Comparison of ENCODE assay signal across 12 cellular contexts in the genomic region with DNA sequence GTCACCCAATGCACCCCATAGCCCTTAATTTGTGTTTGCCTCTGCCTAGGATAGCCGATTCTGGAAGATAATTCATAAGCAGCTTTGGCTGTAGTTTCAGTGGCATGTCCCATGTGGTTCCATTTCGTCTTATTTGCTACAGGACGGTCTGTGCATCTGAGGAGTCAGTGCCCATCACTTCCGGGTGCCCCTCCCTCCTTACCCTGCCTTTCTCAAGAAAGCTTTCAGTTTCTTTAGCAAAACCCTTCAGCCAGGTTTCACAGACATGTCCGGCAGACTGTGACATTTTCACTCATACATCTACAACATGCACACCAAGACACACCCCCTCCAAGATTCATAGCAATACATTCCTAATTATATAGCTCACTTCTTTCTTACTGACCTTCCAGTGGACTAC. TPM values are rescaled to one million over a fixed set of nuclear protein-coding genes. Genes with fewer than 3 reads are reported as not detected.
A peak's percentile ranks its signal among the peaks of the same experiment; 100 is the strongest.
DNase-seq lines count a peak whose midpoint lies in the region; ATAC-seq, FAIRE-seq and TF ChIP-seq lines count a peak whose summit lies in the region.
"Had no signal": no experiment of that assay in that cellular context is flagged by ENCODE, and none has a peak within 500 bp of the region (broad histone marks: within the 10 kb centered on the region; RNA-seq: fewer than 3 reads in every experiment).

No MANE protein-coding gene starts in this region.

- peaks cover 0 to 23% of the 10 kb centered on the region in 2 donors for H3K27me3 ChIP-seq in tibial artery

- H3K9me3 Mint-ChIP-seq in activated CD4-positive, alpha-beta memory T cell treated with anti-CD3 and anti-CD28 coated beads for 36 hours: no peaks in the 10 kb centered on the region
- H3K9me3 Mint-ChIP-seq in nephron progenitor cell: peaks cover 4% of the 10 kb centered on the region
- H3K9me3 Mint-ChIP-seq: WTC11 had no signal

- H3K4me1 Mint-ChIP-seq in activated CD4-positive, alpha-beta memory T cell treated with anti-CD3 and anti-CD28 coated beads for 36 hours (ENCODE audit: low read depth): peaks cover 10% of the 10 kb centered on the region
- peaks cover 85% of the 10 kb centered on the region for H3K4me1 Mint-ChIP-seq in nephron progenitor cell

- intact Hi-C loops in activated CD4-positive, alpha-beta memory T cell treated with anti-CD3 and anti-CD28 coated beads for 36 hours (cut with micrococcal nuclease): no loop called here
- intact Hi-C loops in tibial artery (cut with DNase I; ENCODE audit: low total_unique reads): no loop called here

- TF ChIP-seq POLR2A in GM12891 (IDR thresholded peaks at IDR 0.05; ENCODE audit: low read depth, low read length): no peak

- no peak overlapping the region for H3K27ac ChIP-seq in tibial artery

- no peaks in the 10 kb centered on the region for H3K9me3 ChIP-seq in tibial artery

- peak; percentile 92 for FAIRE-seq in GM12891 (lab: Jason Lieb, UNC)

- H3K4me3 Mint-ChIP-seq in activated CD4-positive, alpha-beta memory T cell treated with anti-CD3 and anti-CD28 coated beads for 36 hours: no peak overlapping the region
- H3K4me3 Mint-ChIP-seq in nephron progenitor cell: no peak overlapping the region
- H3K4me3 Mint-ChIP-seq: WTC11 had no signal

- no peaks in the 10 kb centered on the region for H3K36me3 ChIP-seq in tibial artery

- TF ChIP-seq CTCF in tibial artery (IDR thresholded peaks at IDR 0.05): no peak
- TF ChIP-seq CTCF in nephron progenitor cell (IDR thresholded peaks at IDR 0.05): no peak

- H3K36me3 Mint-ChIP-seq in activated CD4-positive, alpha-beta memory T cell treated with anti-CD3 and anti-CD28 coated beads for 36 hours: no peaks in the 10 kb centered on the region
- H3K36me3 Mint-ChIP-seq in nephron progenitor cell (ENCODE audit: low read depth): no peaks in the 10 kb centered on the region
- H3K36me3 Mint-ChIP-seq: WTC11 had no signal

- peak; percentile 97 for ATAC-seq in GM19438 (IDR thresholded peaks at IDR 0.05; ENCODE audit: low read depth, unreplicated experiment)
- ATAC-seq in HG03064 (IDR thresholded peaks at IDR 0.05; ENCODE audit: low read depth, unreplicated experiment): peak; percentile 96
- ATAC-seq: WTC11 had no signal

- no peaks in the 10 kb centered on the region for H3K4me1 ChIP-seq in tibial artery

- H3K27me3 Mint-ChIP-seq in activated CD4-positive, alpha-beta memory T cell treated with anti-CD3 and anti-CD28 coated beads for 36 hours: no peaks in the 10 kb centered on the region
- H3K27me3 Mint-ChIP-seq in nephron progenitor cell (ENCODE audit: low read depth, poor library complexity): peaks cover 54% of the 10 kb centered on the region

- peak; percentile 72 for DNase-seq in GM12891 (ENCODE audit: insufficient read length, low spot score)
- DNase-seq in activated CD4-positive, alpha-beta memory T cell treated with anti-CD3 and anti-CD28 coated beads for 36 hours: peak; percentile 27
- no peak for DNase-seq in tibial artery
- no peak for DNase-seq in middle frontal gyrus (ENCODE audit: extremely low spot score, low spot score)
- no peak for DNase-seq in NCI-H1092 treated with DMSO at 0.1 percent for 48 hours (lab: John Stamatoyannopoulos, UW)
- no peak for DNase-seq in nephron progenitor cell
- DNase-seq: effector CD4-positive, alpha-beta T cell; stimulated activated CD4-positive, alpha-beta T cell treated with anti-CD3 and anti-CD28 coated beads, Interleukin-1b, Interleukin-23, amount 100 ng/mL, for 48 hours had no signal

- H3K27ac Mint-ChIP-seq in activated CD4-positive, alpha-beta memory T cell treated with anti-CD3 and anti-CD28 coated beads for 36 hours: no peak overlapping the region
- H3K27ac Mint-ChIP-seq in nephron progenitor cell: no peak overlapping the region
- H3K27ac Mint-ChIP-seq: WTC11 had no signal

- POLR2A ChIA-PET in activated CD4-positive, alpha-beta memory T cell treated with anti-CD3 and anti-CD28 coated beads for 36 hours (lab: Charles Lee): no interaction called here

- H3K4me3 ChIP-seq in tibial artery: no peak overlapping the region

- CTCF ChIA-PET in activated CD4-positive, alpha-beta memory T cell treated with anti-CD3 and anti-CD28 coated beads for 36 hours (lab: Charles Lee): interaction anchor here (0.6 to 2.8 kb wide), 5 partner anchors 10 to 394 kb away, joined by 3 to 10 read pairs (median 6); no protein-coding TSS in a partner anchor

TF ChIP-seq in GM12891, 5 proteins besides CTCF, POLR2A, EP300 and RAD21:
- TF ChIP-seq POU2F2 (IDR thresholded peaks at IDR 0.05; ENCODE audit: low read depth, low read length): no peak
- no peak for TF ChIP-seq PAX5 (IDR thresholded peaks at IDR 0.05; ENCODE audit: insufficient read depth, low read length, severe bottlenecking)
- TF ChIP-seq TAF1 (IDR thresholded peaks at IDR 0.05; ENCODE audit: low read depth, low read length): no peak
- no peak for TF ChIP-seq POLR2AphosphoS5 (IDR thresholded peaks at IDR 0.05; ENCODE audit: low read depth, low read length)
- no peak for TF ChIP-seq SPI1 (IDR thresholded peaks at IDR 0.05; ENCODE audit: low read depth, low read length)

RNA-seq across cellular contexts. Expression of a gene that starts 14.3 kb away (rescaled TPM):
- polyA plus RNA-seq in GM12891 (2012; ENCODE audit: low read depth, missing spikeins): not detected
- total RNA-seq in activated CD4-positive, alpha-beta memory T cell treated with anti-CD3 and anti-CD28 coated beads for 36 hours: not detected
- total RNA-seq: G401 had no signal

RNA-seq across cellular contexts. Expression of a gene that starts 37.2 kb away (rescaled TPM):
- polyA plus RNA-seq in GM12891 (2012; ENCODE audit: low read depth, missing spikeins): not detected
- not detected for total RNA-seq in activated CD4-positive, alpha-beta memory T cell treated with anti-CD3 and anti-CD28 coated beads for 36 hours
- total RNA-seq: G401 had no signal

Comparison
In these comparisons a context has a peak if more than half of its experiments do, and no peak if none do; other contexts are left out.
1. DNase-seq: peak in GM12891 (single experiment) and activated CD4-positive, alpha-beta memory T cell treated with anti-CD3 and anti-CD28 coated beads for 36 hours (single experiment); none in tibial artery (0 of 2), middle frontal gyrus (single experiment), NCI-H1092 treated with DMSO at 0.1 percent for 48 hours (single experiment) and nephron progenitor cell (single experiment).